ENCODE assay signal across 11 cellular contexts in genomic region chr19:16398530-16399241, GRCh38.
DNase-seq lines count a peak whose midpoint lies in the region; ATAC-seq and TF ChIP-seq lines count a peak whose summit lies in the region.
"Had no signal": no experiment of that assay in that cellular context is flagged by ENCODE, and none has a peak within 500 bp of the region (broad histone marks: within the 10 kb centered on the region; RNA-seq: fewer than 3 reads in every experiment).

No MANE protein-coding gene starts in this region.

- peaks cover 5% of the 10 kb centered on the region for H3K4me1 Mint-ChIP-seq in brain
- H3K4me1 Mint-ChIP-seq in naive B cell: peaks cover 33 to 82% (median 52%) of the 10 kb centered on the region in 3 donors
- H3K4me1 Mint-ChIP-seq in T-helper 2 cell treated with Interferon-gamma antibody and Interleukin-4, amounts not matched to agents 5 μg/mL and 100 μg/mL, for 36 hours (ENCODE audit: low read depth): no peaks in the 10 kb centered on the region

- intact Hi-C loops in heart left ventricle (cut with DNase I): no loop called here
- intact Hi-C loops in Right ventricle myocardium inferior (cut with DNase I): no loop called here
- intact Hi-C loops in vagina (cut with DNase I): no loop called here

- H3K27me3 ChIP-seq in heart left ventricle (no peaks in the 10 kb centered on the region), vagina (no peaks in the 10 kb centered on the region)

- H3K4me1 ChIP-seq in heart left ventricle (peaks cover 0 to 39% (median 24%) of the 10 kb centered on the region in 12 donors), vagina (peaks cover 17% of the 10 kb centered on the region)

- peak in 1 of 5 donors; percentile 10 for DNase-seq in heart left ventricle
- no peak for DNase-seq in Right ventricle myocardium inferior (ENCODE audit: missing footprints)
- DNase-seq in naive B cell: no peak
- DNase-seq in vagina (ENCODE audit: extremely low spot score in 2 of 2): no peak
- DNase-seq in T-helper 2 cell treated with Interferon-gamma antibody and Interleukin-4, amounts not matched to agents 5 μg/mL and 100 μg/mL, for 36 hours (ENCODE audit: low spot score): no peak
- DNase-seq in NCI-H524 (lab: John Stamatoyannopoulos, UW): no peak
- no peak for DNase-seq in nucleus accumbens (lab: John Stamatoyannopoulos, UW)

- H3K9me3 ChIP-seq in heart left ventricle: peaks cover 0 to 8% (median 0%) of the 10 kb centered on the region in 12 donors
- H3K9me3 ChIP-seq in vagina: no peaks in the 10 kb centered on the region

- no peak overlapping the region for H3K4me3 Mint-ChIP-seq in brain
- H3K4me3 Mint-ChIP-seq in naive B cell: peak overlapping the region; percentile 58 to 91 (median 80)
- H3K4me3 Mint-ChIP-seq in T-helper 2 cell treated with Interferon-gamma antibody and Interleukin-4, amounts not matched to agents 5 μg/mL and 100 μg/mL, for 36 hours: no peak overlapping the region

- 78 to 83% (median 80%) methylated on average over 8 of the region's 8 CpGs for WGBS in heart left ventricle, 4 donors

- H3K27ac Mint-ChIP-seq in brain (peak overlapping the region in 3 of 5 experiments; percentile 62 to 66 (median 65)), naive B cell (peak overlapping the region; percentile 94 to 99 (median 96))
- H3K27ac Mint-ChIP-seq in T-helper 2 cell treated with Interferon-gamma antibody and Interleukin-4, amounts not matched to agents 5 μg/mL and 100 μg/mL, for 36 hours: no peak overlapping the region

- TF ChIP-seq POLR2A in heart left ventricle (IDR thresholded peaks at IDR 0.05) (no peak), vagina (IDR thresholded peaks at IDR 0.05) (no peak)

- H3K36me3 ChIP-seq in heart left ventricle (peaks cover 0 to 71% (median 44%) of the 10 kb centered on the region in 9 donors), vagina (peaks cover 0 to 46% of the 10 kb centered on the region in 2 donors)

- H3K36me3 Mint-ChIP-seq in brain (peaks cover 90% of the 10 kb centered on the region), naive B cell (peaks cover 15 to 34% of the 10 kb centered on the region in 2 donors)
- H3K36me3 Mint-ChIP-seq in T-helper 2 cell treated with Interferon-gamma antibody and Interleukin-4, amounts not matched to agents 5 μg/mL and 100 μg/mL, for 36 hours (ENCODE audit: low read depth): peaks cover 21% of the 10 kb centered on the region

- no peaks in the 10 kb centered on the region for H3K27me3 Mint-ChIP-seq in brain
- H3K27me3 Mint-ChIP-seq in naive B cell: no peaks in the 10 kb centered on the region
- H3K27me3 Mint-ChIP-seq in T-helper 2 cell treated with Interferon-gamma antibody and Interleukin-4, amounts not matched to agents 5 μg/mL and 100 μg/mL, for 36 hours (ENCODE audit: low read depth): no peaks in the 10 kb centered on the region
- H3K27me3 Mint-ChIP-seq: CD8-positive, alpha-beta memory T cell had no signal

- H3K4me3 ChIP-seq in heart left ventricle: no peak overlapping the region
- H3K4me3 ChIP-seq in vagina: no peak overlapping the region
- H3K4me3 ChIP-seq: smooth muscle cell had no signal

- peak in 1 of 4 donors; percentile 14 for ATAC-seq in heart left ventricle
- no peak for ATAC-seq in Right ventricle myocardium inferior
- ATAC-seq in naive B cell (ENCODE audit: low read depth in 2 of 2): no peak
- ATAC-seq: left lobe of liver had no signal

- no peak for TF ChIP-seq CTCF in heart left ventricle (IDR thresholded peaks at IDR 0.05)
- no peak for TF ChIP-seq CTCF in brain (conservative IDR thresholded peaks at IDR 0.05)
- TF ChIP-seq CTCF in vagina (IDR thresholded peaks at IDR 0.05): no peak

- H3K27ac ChIP-seq in heart left ventricle: peak overlapping the region; percentile 41 to 79 (median 75)
- peak overlapping the region; percentile 53 for H3K27ac ChIP-seq in vagina

- peaks cover 0 to 2% (median 0%) of the 10 kb centered on the region in 5 experiments for H3K9me3 Mint-ChIP-seq in brain
- peaks cover 0 to 22% (median 11%) of the 10 kb centered on the region in 7 donors for H3K9me3 Mint-ChIP-seq in naive B cell
- H3K9me3 Mint-ChIP-seq in T-helper 2 cell treated with Interferon-gamma antibody and Interleukin-4, amounts not matched to agents 5 μg/mL and 100 μg/mL, for 36 hours: no peaks in the 10 kb centered on the region
- H3K9me3 Mint-ChIP-seq: CD8-positive, alpha-beta memory T cell had no signal

Comparison
In these comparisons a context has a peak if more than half of its experiments do, and no peak if none do; other contexts are left out.
1. H3K4me3 Mint-ChIP-seq: peak in naive B cell (8 of 8); none in brain (0 of 5) and T-helper 2 cell treated with Interferon-gamma antibody and Interleukin-4, amounts not matched to agents 5 μg/mL and 100 μg/mL, for 36 hours (single experiment).